8 cellular contexts compared by ENCODE assay signal in genomic region chr12:10130042-10130441, GRCh38. TPM values are rescaled to one million over a fixed set of nuclear protein-coding genes. Genes with fewer than 3 reads are reported as not detected.
A peak's percentile ranks its signal among the peaks of the same experiment; 100 is the strongest.
DNase-seq lines count a peak whose midpoint lies in the region; ATAC-seq and TF ChIP-seq lines count a peak whose summit lies in the region.

CLEC7A (minus strand) TSS chr12:10130199; CDS start chr12:10130082, 117 bp downstream.

- no peaks in the 10 kb centered on the region for H3K36me3 ChIP-seq in GM23338 (ENCODE audit: insufficient read depth)

- H3K4me2 ChIP-seq in GM23338, result no peak within 1 kb of the TSS; the same call in 1 of the 2 replicates

- no peaks in the 10 kb centered on the region for H3F3A ChIP-seq in GM23338 (replicated peaks; ENCODE audit: low read depth)

- no peak for TF ChIP-seq CTCF in GM13977 (IDR thresholded peaks at IDR 0.05; ENCODE audit: extremely low read depth, insufficient read depth, missing control alignments)
- TF ChIP-seq CTCF in GM23338 (conservative IDR thresholded peaks at IDR 0.05; ENCODE audit: low read depth in 2 of 2), result no peak

- H3K9me2 ChIP-seq in GM23338 (ENCODE audit: insufficient read depth), result no peaks in the 10 kb centered on the region

- no peaks in the 10 kb centered on the region for H3K9me3 Mint-ChIP-seq in GM23338
- no peaks in the 10 kb centered on the region for H3K9me3 Mint-ChIP-seq in memory B cell

- 0 out of 2 replicates have a peak within 1 kb of the TSS, but pooled peaks have one; percentile 1 for H2AFZ ChIP-seq in GM23338

- no peaks in the 10 kb centered on the region for H3K27me3 Mint-ChIP-seq in GM23338 (ENCODE audit: insufficient read depth, low read depth, poor library complexity)
- H3K27me3 Mint-ChIP-seq in memory B cell, result peaks cover 12% of the 10 kb centered on the region

- in situ Hi-C loops in GM13977 (cut with MboI; ENCODE audit: low pct_unique_long_range_greater_than_20kb, low sequenced_read_pairs, unreplicated experiment), result loop anchor here (25.0 kb wide), 1 partner anchor 93 kb away; the partner anchor contains the start of gene CLEC9A

- H3K27ac Mint-ChIP-seq in GM23338 (0 out of 2 replicates have a peak within 1 kb of the TSS, but pooled peaks have one; percentile 11), memory B cell (no peak within 1 kb of the TSS)

- peaks cover 45% of the 10 kb centered on the region for H3K4me1 ChIP-seq in GM23338 (ENCODE audit: insufficient read depth)

- H3K79me2 ChIP-seq in GM23338 (replicated peaks; ENCODE audit: insufficient read depth), result no peaks in the 10 kb centered on the region

- H3K4me3 ChIP-seq in GM23338, result no peak within 1 kb of the TSS

- peak; percentile 49 for DNase-seq in GM13977 (ENCODE audit: low spot score)
- DNase-seq in GM23338 (ENCODE audit: low spot score), result no peak
- peak; percentile 48 to 93 for DNase-seq in NOMO-1 (lab: John Stamatoyannopoulos, UW; ENCODE audit: unreplicated experiment in 2 of 2)
- peak in 1 of 2 donors; percentile 7 for DNase-seq in memory B cell (ENCODE audit: low spot score in 2 of 2)
- DNase-seq in DMS114 treated with DMSO at 0.1 percent for 48 hours (lab: John Stamatoyannopoulos, UW; ENCODE audit: unreplicated experiment), result no peak
- DNase-seq in ureter (ENCODE audit: low spot score), result no peak
- DNase-seq in SK-N-DZ (ENCODE audit: low spot score), result no peak

- H4K20me1 ChIP-seq in GM23338 (replicated peaks; ENCODE audit: insufficient read depth), result no peaks in the 10 kb centered on the region

- ATAC-seq in GM23338 (no peak), memory B cell (ENCODE audit: low read depth) (peak; percentile 92), GM19395 (IDR thresholded peaks at IDR 0.05; ENCODE audit: unreplicated experiment) (no peak)

- no peak within 1 kb of the TSS for H3K4me3 Mint-ChIP-seq in GM23338
- peak within 1 kb of the TSS; percentile 14 for H3K4me3 Mint-ChIP-seq in memory B cell

- H3K4me1 Mint-ChIP-seq in GM23338, result peaks cover 37% of the 10 kb centered on the region
- peaks cover 12% of the 10 kb centered on the region for H3K4me1 Mint-ChIP-seq in memory B cell

- H3K27ac ChIP-seq in GM23338 (ENCODE audit: low read depth), result no peak within 1 kb of the TSS; the same call in 1 of the 2 replicates

- no peaks in the 10 kb centered on the region for H3K27me3 ChIP-seq in GM23338 (ENCODE audit: insufficient read depth)

- H3K36me3 Mint-ChIP-seq in GM23338 (ENCODE audit: low read depth) (no peaks in the 10 kb centered on the region), memory B cell (no peaks in the 10 kb centered on the region)

TF ChIP-seq in GM23338, 12 proteins besides CTCF, POLR2A, EP300 and RAD21 (continues in another document):
- TF ChIP-seq ETS1 (IDR thresholded peaks at IDR 0.05) (no peak), EZH2phosphoT487 (IDR thresholded peaks at IDR 0.05; ENCODE audit: unreplicated experiment) (no peak), NANOG (IDR thresholded peaks at IDR 0.05; ENCODE audit: borderline replicate concordance) (no peak), JUNB (IDR thresholded peaks at IDR 0.05; ENCODE audit: unreplicated experiment) (no peak), POLR2AphosphoS5 (IDR thresholded peaks at IDR 0.05; ENCODE audit: low read depth) (no peak), ZNF114 (CRISPR knock-in tag; IDR thresholded peaks at IDR 0.05) (no peak), ZNF331 (CRISPR knock-in tag; IDR thresholded peaks at IDR 0.05; ENCODE audit: low read depth) (no peak), CREB1 (CRISPR knock-in tag; IDR thresholded peaks at IDR 0.05; ENCODE audit: low read depth) (no peak), ZNF462 (CRISPR knock-in tag; IDR thresholded peaks at IDR 0.05) (no peak)

RNA-seq across cellular contexts. Expression of gene CLEC7A, which starts in this region (rescaled TPM):
- not detected in 2 replicates for total RNA-seq in GM23338 (2014; rRNA removed; shearing (Covaris generic))
- polyA plus RNA-seq in GM23338 (2016; fragmentation: Nextera tagmentation; extraction: Ambion mirVana), result 0.09 and 0.39 TPM in 2 replicates
- total RNA-seq in ureter, result 9.0 TPM
- polyA plus RNA-seq in SK-N-DZ (2014; cell fraction: cytosol; rRNA removed), result not detected in 2 replicates
- not detected in 2 replicates for polyA plus RNA-seq in SK-N-DZ (2014; cell fraction: nucleus; rRNA removed)

Comparison
In these comparisons a context has a peak if more than half of its experiments do, and no peak if none do; other contexts are left out.
1. DNase-seq: peak in GM13977 (single experiment) and NOMO-1 (2 of 2); none in GM23338 (single experiment), DMS114 treated with DMSO at 0.1 percent for 48 hours (single experiment), ureter (single experiment) and SK-N-DZ (single experiment).